Comparison of ENCODE assay signal across 8 cellular contexts in genomic region chr12:3218150-3218845, GRCh38.
DNase-seq lines count a peak whose midpoint lies in the region; ATAC-seq and TF ChIP-seq lines count a peak whose summit lies in the region.

No MANE protein-coding gene starts in this region.

- H3K36me3 ChIP-seq in MG63: no peaks in the 10 kb centered on the region
- peaks cover 0 to 14% (median 0%) of the 10 kb centered on the region in 3 donors for H3K36me3 ChIP-seq in tibial nerve

- TF ChIP-seq POLR2A in tibial nerve (IDR thresholded peaks at IDR 0.05): no peak

- 16% methylated on average over 10 of the region's 10 CpGs for WGBS in right cardiac atrium
- 40 to 46% methylated on average over 10 of the region's 10 CpGs for WGBS in tibial nerve, 2 donors

- TF ChIP-seq EP300 in tibial nerve (IDR thresholded peaks at IDR 0.05): no peak

- DNase-seq in MG63 (peak; percentile 73), right cardiac atrium (peak; percentile 90 to 96 (median 95)), tibial nerve (ENCODE audit: low spot score in 2 of 2) (peak; percentile 67 to 71), HK-2 (ENCODE audit: unreplicated experiment) (no peak)
- no peak for DNase-seq in activated naive CD4-positive, alpha-beta T cell (lab: John Stamatoyannopoulos, UW)

- peaks cover 30% of the 10 kb centered on the region for H3K4me1 ChIP-seq in right cardiac atrium (ENCODE audit: control insufficient read depth, insufficient read depth, low read length)
- peaks cover 4 to 28% (median 10%) of the 10 kb centered on the region in 4 donors for H3K4me1 ChIP-seq in tibial nerve

- peak; percentile 79 to 81 for ATAC-seq in right cardiac atrium
- no peak for ATAC-seq in GM21825 (IDR thresholded peaks at IDR 0.05; ENCODE audit: unreplicated experiment)
- no peak for ATAC-seq in GM21447 (IDR thresholded peaks at IDR 0.05; ENCODE audit: unreplicated experiment)

- TF ChIP-seq CTCF in VCaP (conservative IDR thresholded peaks at IDR 0.05): no peak
- TF ChIP-seq CTCF in tibial nerve (IDR thresholded peaks at IDR 0.05): no peak

- no peak overlapping the region for H3K4me3 ChIP-seq in MG63
- H3K4me3 ChIP-seq in right cardiac atrium (ENCODE audit: low read length): no peak overlapping the region
- no peak overlapping the region for H3K4me3 ChIP-seq in tibial nerve

- H3K27me3 ChIP-seq in MG63: no peaks in the 10 kb centered on the region
- no peaks in the 10 kb centered on the region for H3K27me3 ChIP-seq in right cardiac atrium (ENCODE audit: control insufficient read depth, insufficient read depth)
- no peaks in the 10 kb centered on the region for H3K27me3 ChIP-seq in tibial nerve

- intact Hi-C loops in right cardiac atrium (cut with DNase I): loop anchor here in 1 of 4 donors (5.0 kb wide), 1 partner anchor 44 kb away; no protein-coding TSS in a partner anchor

- H3K27ac ChIP-seq in VCaP (peak overlapping the region; percentile 100), right cardiac atrium (ENCODE audit: low read length) (peak overlapping the region; percentile 92), tibial nerve (peak overlapping the region; percentile 15 to 82 (median 52))

- H3K9me3 ChIP-seq in MG63 (no peaks in the 10 kb centered on the region), right cardiac atrium (ENCODE audit: control insufficient read depth, low read length) (no peaks in the 10 kb centered on the region), tibial nerve (no peaks in the 10 kb centered on the region)

Comparison
In these comparisons a context has a peak if more than half of its experiments do, and no peak if none do; other contexts are left out.
1. DNase-seq: peak in MG63 (single experiment), right cardiac atrium (3 of 3) and tibial nerve (2 of 2); none in activated naive CD4-positive, alpha-beta T cell (0 of 4) and HK-2 (single experiment).
2. ATAC-seq: peak in right cardiac atrium (2 of 2); none in GM21825 (single experiment) and GM21447 (single experiment).
3. Peak in every context shown above with its lines, with median percentiles within 50 percentile points of each other: H3K27ac ChIP-seq.